In genomic region chr1:50593515-50593914, GRCh38 we compare ENCODE assay signal across 19 cellular contexts.
DNase-seq lines count a peak whose midpoint lies in the region; ATAC-seq, FAIRE-seq and TF ChIP-seq lines count a peak whose summit lies in the region.
"Had no signal": no experiment of that assay in that cellular context is flagged by ENCODE, and none has a peak within 500 bp of the region (broad histone marks: within the 10 kb centered on the region; RNA-seq: fewer than 3 reads in every experiment).

No MANE protein-coding gene starts in this region.

- no peak for TF ChIP-seq POLR2A in GM12878 (IDR thresholded peaks at IDR 0.05; ENCODE audit: low read depth, low read length)

- no peak for FAIRE-seq in GM12878 (lab: Jason Lieb, UNC)
- FAIRE-seq: GM12891, GM18507, H54 had no signal

- intact Hi-C loops in GM12878 (cut with micrococcal nuclease; ENCODE audit: unreplicated experiment): no loop called here
- intact Hi-C loops in Right ventricle myocardium inferior (cut with DNase I): no loop called here

- no peaks in the 10 kb centered on the region for H3K9me3 Mint-ChIP-seq in CD8-positive, alpha-beta memory T cell
- H3K9me3 Mint-ChIP-seq: CD4-positive, alpha-beta memory T cell; HFFc6 had no signal

- H3K9ac ChIP-seq in Karpas-422 (ENCODE audit: low read length): no peak overlapping the region
- H3K9ac ChIP-seq in OCI-LY3 (ENCODE audit: low read length): no peak overlapping the region
- no peak overlapping the region for H3K9ac ChIP-seq in GM12878 (ENCODE audit: control insufficient read depth, insufficient read depth, low read length)

- CTCF ChIA-PET in GM12878 (lab: Yijun Ruan, JAX): interaction anchor here (0.7 to 2.3 kb wide), 3 partner anchors 11 to 48 kb away, joined by 3 to 19 read pairs (median 3); no protein-coding TSS in a partner anchor
- CTCF ChIA-PET in CD8-positive, alpha-beta memory T cell (lab: Charles Lee): no interaction called here

- in situ Hi-C loops in GM12878 (cut with MboI): no loop called here

- 77% methylated on average over 2 of the region's 2 CpGs for WGBS in GM12878 (ENCODE audit: insufficient coverage, insufficient replicate concordance, low lambda C conversion rate, missing lambda C conversion rate)

- H3K27me3 ChIP-seq in Karpas-422 (ENCODE audit: low read length): no peaks in the 10 kb centered on the region
- no peaks in the 10 kb centered on the region for H3K27me3 ChIP-seq in OCI-LY3 (ENCODE audit: low read depth, low read length)
- no peaks in the 10 kb centered on the region for H3K27me3 ChIP-seq in GM12878 (replicated peaks in 1 of 2; ENCODE audit: control insufficient read depth in 2 of 2, insufficient read depth in 2 of 2, low read length in 1 of 2)
- H3K27me3 ChIP-seq in CD8-positive, alpha-beta memory T cell (ENCODE audit: insufficient read depth, low read length, poor library complexity, severe bottlenecking): no peaks in the 10 kb centered on the region

- DNase-seq in Karpas-422 (no peak), NCI-H2227 (lab: John Stamatoyannopoulos, UW; ENCODE audit: unreplicated experiment) (peak; percentile 60), GM12878 (ENCODE audit: low read depth, low spot score) (no peak), GM19240 (ENCODE audit: insufficient read length, low spot score) (no peak), Right ventricle myocardium inferior (ENCODE audit: missing footprints) (no peak)
- no peak for DNase-seq in CD8-positive, alpha-beta memory T cell
- DNase-seq: C1 segment of cervical spinal cord; Caco-2; CD4-positive, alpha-beta memory T cell; DMS153; DND-41; GDM1; GOT3; HFFc6 had no signal

- H3K4me1 Mint-ChIP-seq in CD8-positive, alpha-beta memory T cell: no peaks in the 10 kb centered on the region
- H3K4me1 Mint-ChIP-seq: CD4-positive, alpha-beta memory T cell had no signal

- no peaks in the 10 kb centered on the region for H3K36me3 ChIP-seq in Karpas-422 (ENCODE audit: insufficient read depth, low read length)
- no peaks in the 10 kb centered on the region for H3K36me3 ChIP-seq in OCI-LY3 (replicated peaks; ENCODE audit: low read depth, low read length)
- peaks cover 0 to 2% of the 10 kb centered on the region in 2 experiments; a peak in 3 of 4 replicates for H3K36me3 ChIP-seq in GM12878 (ENCODE audit: control insufficient read depth in 2 of 2, insufficient read depth in 2 of 2, low read length in 1 of 2)
- peaks cover 2% of the 10 kb centered on the region for H3K36me3 ChIP-seq in CD8-positive, alpha-beta memory T cell (ENCODE audit: insufficient read depth, low read length)
- H3K36me3 ChIP-seq: HAP-1 had no signal

- no peaks in the 10 kb centered on the region for H3K79me2 ChIP-seq in Karpas-422 (ENCODE audit: low read length)
- no peaks in the 10 kb centered on the region for H3K79me2 ChIP-seq in OCI-LY3 (ENCODE audit: low read length)
- no peaks in the 10 kb centered on the region for H3K79me2 ChIP-seq in GM12878 (ENCODE audit: control insufficient read depth, insufficient read depth, low read length)

- TF ChIP-seq RAD21 in GM12878 (IDR thresholded peaks at IDR 0.05; ENCODE audit: insufficient read depth, low read depth, low read length): no peak

- H3K4me3 ChIP-seq in Karpas-422 (ENCODE audit: low read length): no peak overlapping the region
- H3K4me3 ChIP-seq in OCI-LY3 (ENCODE audit: low read length): no peak overlapping the region
- H3K4me3 ChIP-seq in GM12878: no peak overlapping the region
- no peak overlapping the region for H3K4me3 ChIP-seq in CD8-positive, alpha-beta memory T cell (ENCODE audit: low read length)
- H3K4me3 ChIP-seq: HAP-1 had no signal

- POLR2A ChIA-PET in GM12878 (lab: Charles Lee): no interaction called here
- POLR2A ChIA-PET in CD8-positive, alpha-beta memory T cell (lab: Charles Lee): no interaction called here

- H3K4me2 ChIP-seq in Karpas-422 (ENCODE audit: low read depth, low read length, poor library complexity, severe bottlenecking): no peak overlapping the region
- H3K4me2 ChIP-seq in OCI-LY3 (ENCODE audit: low read length): peak overlapping the region; percentile 56
- H3K4me2 ChIP-seq in GM12878 (ENCODE audit: control insufficient read depth, insufficient read depth): no peak overlapping the region

- H3K9me2 ChIP-seq in Karpas-422 (replicated peaks; ENCODE audit: insufficient read depth, low read length): no peaks in the 10 kb centered on the region

- H3K4me3 Mint-ChIP-seq in CD8-positive, alpha-beta memory T cell: no peak overlapping the region
- H3K4me3 Mint-ChIP-seq: CD4-positive, alpha-beta memory T cell; HFFc6 had no signal

- H3K4me1 ChIP-seq in Karpas-422 (ENCODE audit: low read length) (no peaks in the 10 kb centered on the region; the same call in 1 of the 2 replicates), OCI-LY3 (ENCODE audit: low read length) (peaks cover 18% of the 10 kb centered on the region), GM12878 (ENCODE audit: control insufficient read depth, insufficient read depth, low read length) (no peaks in the 10 kb centered on the region)
- H3K4me1 ChIP-seq in CD8-positive, alpha-beta memory T cell (ENCODE audit: insufficient read depth, low read length): no peaks in the 10 kb centered on the region
- H3K4me1 ChIP-seq: Caco-2, HAP-1 had no signal

- peak overlapping the region; percentile 42; the same call in 1 of the 2 replicates for H3K27ac ChIP-seq in Karpas-422 (ENCODE audit: low read length)
- no peak overlapping the region for H3K27ac ChIP-seq in OCI-LY3 (ENCODE audit: low read length)
- H3K27ac ChIP-seq in GM12878 (ENCODE audit: control insufficient read depth, insufficient read depth): no peak overlapping the region
- H3K27ac ChIP-seq in CD8-positive, alpha-beta memory T cell (ENCODE audit: low read depth, low read length): no peak overlapping the region

- no peaks in the 10 kb centered on the region for H3K27me3 Mint-ChIP-seq in CD8-positive, alpha-beta memory T cell
- H3K27me3 Mint-ChIP-seq: CD4-positive, alpha-beta memory T cell had no signal

- SMC1A ChIA-PET in GM12878 (lab: Charles Lee; ENCODE audit: uncharacterized antibody, unreplicated experiment): interaction anchor here (1.1 to 1.6 kb wide), 2 partner anchors 10 to 18 kb away, joined by 4 read pairs; no protein-coding TSS in a partner anchor

- no TSS peak for BruUV-seq in GM12878 (replicated peaks; lab: Mats Ljungman, UMichigan)

- TF ChIP-seq EP300 in GM12878 (IDR thresholded peaks at IDR 0.05; ENCODE audit: borderline replicate concordance in 1 of 2, control insufficient read depth in 1 of 2, low read depth in 2 of 2, low read length in 2 of 2): no peak

- H2AFZ ChIP-seq in Karpas-422 (ENCODE audit: low read length) (no peak overlapping the region), OCI-LY3 (ENCODE audit: low read depth, low read length) (no peak overlapping the region), GM12878 (ENCODE audit: control insufficient read depth, low read depth, low read length) (no peak overlapping the region)

- H3K36me3 Mint-ChIP-seq in CD8-positive, alpha-beta memory T cell: peaks cover 15 to 51% (median 27%) of the 10 kb centered on the region in 3 donors

- no peak for TF ChIP-seq CTCF in OCI-LY3 (IDR thresholded peaks at IDR 0.05; ENCODE audit: low read depth, low read length)
- no peak for TF ChIP-seq CTCF in GM12878 (IDR thresholded peaks at IDR 0.05 in 2 of 3, conservative IDR thresholded peaks at IDR 0.05 in 1 of 3; ENCODE audit: control insufficient read depth in 2 of 3, extremely low read depth in 1 of 3, insufficient read depth in 1 of 3, low read depth in 3 of 3, low read length in 3 of 3)

- no peak overlapping the region for H3K27ac Mint-ChIP-seq in CD8-positive, alpha-beta memory T cell
- H3K27ac Mint-ChIP-seq: CD4-positive, alpha-beta memory T cell; HFFc6 had no signal

- H3K9me3 ChIP-seq in Karpas-422 (ENCODE audit: low read length) (no peaks in the 10 kb centered on the region), OCI-LY3 (ENCODE audit: insufficient read depth, low read length) (no peaks in the 10 kb centered on the region), GM12878 (replicated peaks; ENCODE audit: control insufficient read depth, insufficient read depth, low read length) (no peaks in the 10 kb centered on the region)
- no peaks in the 10 kb centered on the region for H3K9me3 ChIP-seq in CD8-positive, alpha-beta memory T cell (ENCODE audit: low read length)
- H3K9me3 ChIP-seq: Caco-2, HAP-1 had no signal

- H4K20me1 ChIP-seq in Karpas-422 (ENCODE audit: insufficient read depth, low read depth, low read length) (no peaks in the 10 kb centered on the region), OCI-LY3 (ENCODE audit: insufficient read depth, low read length) (no peaks in the 10 kb centered on the region), GM12878 (ENCODE audit: control insufficient read depth, insufficient read depth) (no peaks in the 10 kb centered on the region)

- RAD21 ChIA-PET in GM12878 (lab: Charles Lee; ENCODE audit: unreplicated experiment): interaction anchor here (0.6 to 1.4 kb wide), 3 partner anchors 10 to 228 kb away, joined by 3 to 5 read pairs (median 4); no protein-coding TSS in a partner anchor

- peak; percentile 42 for ATAC-seq in GM12878
- ATAC-seq in Right ventricle myocardium inferior: no peak

TF ChIP-seq in GM12878, 131 proteins besides CTCF, POLR2A, EP300 and RAD21 (continues in another document):
- TF ChIP-seq PKNOX1 (IDR thresholded peaks at IDR 0.05): no peak
- no peak for TF ChIP-seq SREBF2 (IDR thresholded peaks at IDR 0.05; ENCODE audit: low read length)
- no peak for TF ChIP-seq ELK1 (IDR thresholded peaks at IDR 0.05; ENCODE audit: low read depth, low read length)
